Comparison of ENCODE assay signal across 15 cellular contexts in genomic region chr12:91189526-91189925, GRCh38. TPM values are rescaled to one million over a fixed set of nuclear protein-coding genes. Genes with fewer than 3 reads are reported as not detected.
DNase-seq lines count a peak whose midpoint lies in the region; ATAC-seq lines count a peak whose summit lies in the region.
"Had no signal": no experiment of that assay in that cellular context is flagged by ENCODE, and none has a peak within 500 bp of the region (broad histone marks: within the 10 kb centered on the region; RNA-seq: fewer than 3 reads in every experiment).

No MANE protein-coding gene starts in this region.

- H2BK12ac ChIP-seq in trophoblast cell (ENCODE audit: low read length) = no peak overlapping the region

- no peak overlapping the region for H3K14ac ChIP-seq in trophoblast cell (ENCODE audit: low read length)

- H3K79me2 ChIP-seq in trophoblast cell (ENCODE audit: control insufficient read depth, insufficient read depth, low read length, poor library complexity) = no peaks in the 10 kb centered on the region

- H3K27ac ChIP-seq in trophoblast cell (ENCODE audit: low read depth, low read length) = peak overlapping the region; percentile 71

- H4K8ac ChIP-seq in trophoblast cell (ENCODE audit: low read depth, low read length) = no peak overlapping the region

- H3K18ac ChIP-seq in trophoblast cell (ENCODE audit: low read length) = no peak overlapping the region

- no CpG with 5 or more reads among the region's 3 CpGs for WGBS in trophoblast cell (ENCODE audit: extremely low coverage, insufficient coverage, insufficient read length)

- H3K27me3 ChIP-seq in adipocyte (replicated peaks; ENCODE audit: control insufficient read depth, insufficient read depth, low read length) (no peaks in the 10 kb centered on the region), trophoblast cell (ENCODE audit: insufficient read depth, low read length) (no peaks in the 10 kb centered on the region)
- H3K27me3 ChIP-seq: BE2C had no signal

- H3K79me1 ChIP-seq in trophoblast cell (ENCODE audit: low read length) = peaks cover 12% of the 10 kb centered on the region

- H4K91ac ChIP-seq in trophoblast cell (ENCODE audit: low read depth, low read length) = no peak overlapping the region

- no peak overlapping the region for H2BK120ac ChIP-seq in trophoblast cell (ENCODE audit: insufficient read depth, low read length, poor library complexity)

- no peak overlapping the region for H3K23ac ChIP-seq in trophoblast cell (ENCODE audit: low read length)

- peak overlapping the region; percentile 31 for H3K9ac ChIP-seq in adipocyte (ENCODE audit: low read length)
- no peak overlapping the region for H3K9ac ChIP-seq in trophoblast cell (ENCODE audit: low read length)

- no peak overlapping the region for H2AK5ac ChIP-seq in trophoblast cell (ENCODE audit: low read length)

- no peak overlapping the region for H3K4ac ChIP-seq in trophoblast cell (ENCODE audit: low read depth, low read length)

- no peak overlapping the region for H3K4me2 ChIP-seq in trophoblast cell (ENCODE audit: low read length)

- peak; percentile 75 for DNase-seq in EH (ENCODE audit: low read depth)
- DNase-seq in adipocyte (ENCODE audit: low read depth) = peak; percentile 76
- DNase-seq in fibroblast of peridontal ligament (ENCODE audit: extremely low read depth) = peak; percentile 74
- no peak for DNase-seq in trophoblast cell
- DNase-seq in NCI-H187 (lab: John Stamatoyannopoulos, UW) = no peak
- DNase-seq in dermis blood vessel endothelial cell = no peak
- DNase-seq in cerebellum (ENCODE audit: low spot score) = no peak
- DNase-seq: activated T-cell treated with anti-CD3 and anti-CD28 coated beads, Interleukin-2, amount 50 U/mL, for 1 hour; BE2C; DMS153; left colon; NCI-H1694 treated with DMSO at 0.1 percent for 48 hours; NCI-H446 treated with DMSO at 0.1 percent for 48 hours had no signal

- H3K9me3 ChIP-seq in adipocyte (ENCODE audit: control insufficient read depth, low read length) (no peaks in the 10 kb centered on the region), trophoblast cell (ENCODE audit: insufficient read depth, low read depth, low read length) (no peaks in the 10 kb centered on the region)
- H3K9me3 ChIP-seq: BE2C had no signal

- H3K4me1 ChIP-seq in adipocyte (ENCODE audit: control insufficient read depth, insufficient read depth, low read length) (peaks cover 20% of the 10 kb centered on the region), trophoblast cell (ENCODE audit: control insufficient read depth in 1 of 2, insufficient read depth in 2 of 2, low read length in 2 of 2) (peaks cover 0 to 4% of the 10 kb centered on the region in 2 experiments)

- no peak for ATAC-seq in HG03565 (IDR thresholded peaks at IDR 0.05; ENCODE audit: unreplicated experiment)
- ATAC-seq: left colon had no signal

- H4K12ac ChIP-seq in trophoblast cell (ENCODE audit: low read depth, low read length) = no peak overlapping the region

- no peak overlapping the region for H2BK5ac ChIP-seq in trophoblast cell (ENCODE audit: low read depth, low read length, poor library complexity)

- H2AFZ ChIP-seq in trophoblast cell (ENCODE audit: insufficient read depth, low read length, poor library complexity) = no peak overlapping the region

- H3K4me3 ChIP-seq in adipocyte (ENCODE audit: low read length) = peak overlapping the region; percentile 39
- H3K4me3 ChIP-seq in trophoblast cell (ENCODE audit: low read depth, low read length) = no peak overlapping the region

- no peaks in the 10 kb centered on the region for H3K36me3 ChIP-seq in adipocyte (ENCODE audit: control insufficient read depth, insufficient read depth, low read length, severe bottlenecking)
- peaks cover 0 to 3% of the 10 kb centered on the region in 2 experiments for H3K36me3 ChIP-seq in trophoblast cell (ENCODE audit: control insufficient read depth in 1 of 2, insufficient read depth in 2 of 2, low read length in 2 of 2)
- H3K36me3 ChIP-seq: BE2C had no signal

RNA-seq across cellular contexts. Expression of gene DCN, which starts 6.9 kb away (rescaled TPM):
- polyA plus RNA-seq in trophoblast cell (2013) = 99.3 and 117 TPM in 2 replicates
- 4.3 and 35.6 TPM in 2 replicates for total RNA-seq in dermis blood vessel endothelial cell
- 120 TPM for total RNA-seq in cerebellum
- total RNA-seq: progenitor cell of endocrine pancreas had no signal

Comparison
In these comparisons a context has a peak if more than half of its experiments do, and no peak if none do; other contexts are left out.
1. DNase-seq: peak in EH (single experiment), adipocyte (single experiment) and fibroblast of peridontal ligament (single experiment); none in trophoblast cell (0 of 2), NCI-H187 (0 of 2), dermis blood vessel endothelial cell (single experiment) and cerebellum (single experiment).